ENCODE assay signal across 20 cellular contexts in the genomic region with DNA sequence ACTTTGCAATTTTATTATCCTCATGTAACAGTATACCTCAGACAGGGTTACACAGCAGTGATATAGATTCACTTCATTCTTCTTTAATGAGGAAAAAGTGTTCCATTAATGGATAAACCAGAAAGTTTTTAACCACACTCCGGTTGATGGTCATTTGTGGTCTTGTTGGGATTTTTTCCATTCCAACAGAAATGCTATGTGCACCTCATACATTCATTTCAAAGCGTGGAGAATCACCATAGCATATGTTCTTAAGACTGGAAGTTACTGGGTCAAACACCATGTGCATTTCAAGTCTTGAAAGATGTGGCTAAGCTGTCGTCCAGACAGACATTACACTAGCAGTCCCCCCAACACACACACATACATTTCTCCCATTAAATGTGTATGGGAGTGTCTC.
"Had no signal": no experiment of that assay in that cellular context is flagged by ENCODE, and none has a peak within 500 bp of the region (broad histone marks: within the 10 kb centered on the region; RNA-seq: fewer than 3 reads in every experiment).

No MANE protein-coding gene starts in this region.

- H3K4me3 ChIP-seq: hepatocyte, left ventricle myocardium inferior, tibial artery had no signal

- H3K9ac ChIP-seq: parathyroid adenoma had no signal

- H3K27ac ChIP-seq: foreskin keratinocyte, hepatocyte, left ventricle myocardium inferior, parathyroid adenoma, tibial artery had no signal

- H3K9me3 ChIP-seq: left ventricle myocardium inferior, tibial artery had no signal

- DNase-seq: activated CD4-positive, alpha-beta memory T cell treated with anti-CD3 and anti-CD28 coated beads, Interleukin-2, amount 10 ng/mL, durations not matched to agents 7 days and 5 days; activated CD4-positive, alpha-beta T cell treated with anti-CD3 and anti-CD28 coated beads, Interleukin-2, amount 10 ng/mL, durations not matched to agents 24 days and 14 days; activated CD8-positive, alpha-beta memory T cell treated with anti-CD3 and anti-CD28 coated beads, Interleukin-2, amount 10 ng/mL, durations not matched to agents 7 days and 5 days; activated effector memory CD4-positive, alpha-beta T cell treated with anti-CD3 and anti-CD28 coated beads, Interleukin-2, amount 50 U/mL, for 16 hours; activated naive CD4-positive, alpha-beta T cell treated with anti-CD3 and anti-CD28 coated beads, Interleukin-2, amount 10 ng/mL, durations not matched to agents 7 days and 5 days; activated T-cell treated with anti-CD3 and anti-CD28 coated beads for 4 hours; effector CD4-positive, alpha-beta T cell; erythroblast; foreskin keratinocyte; glutamatergic neuron; left ventricle myocardium inferior; midbrain; natural killer cell; right cardiac atrium; stimulated activated CD4-positive, alpha-beta T cell treated with anti-CD3 and anti-CD28 coated beads, Interleukin-1b, Interleukin-23, amount 100 ng/mL, for 48 hours; stimulated activated naive CD8-positive, alpha-beta T cell treated with anti-CD3 and anti-CD28 coated beads, Interleukin-15, amount 100 ng/mL, for 72 hours; SW 1271; tibial artery had no signal

- H3K27me3 ChIP-seq: hepatocyte had no signal

- H3K36me3 ChIP-seq: left ventricle myocardium inferior, tibial artery had no signal

- H3K79me2 ChIP-seq: hepatocyte, parathyroid adenoma had no signal

- H2AFZ ChIP-seq: hepatocyte, parathyroid adenoma had no signal

- H3K4me1 ChIP-seq: foreskin keratinocyte, left ventricle myocardium inferior, parathyroid adenoma, tibial artery had no signal

- H3K4me2 ChIP-seq: hepatocyte had no signal
